30 cellular contexts compared by ENCODE assay signal in the genomic region with DNA sequence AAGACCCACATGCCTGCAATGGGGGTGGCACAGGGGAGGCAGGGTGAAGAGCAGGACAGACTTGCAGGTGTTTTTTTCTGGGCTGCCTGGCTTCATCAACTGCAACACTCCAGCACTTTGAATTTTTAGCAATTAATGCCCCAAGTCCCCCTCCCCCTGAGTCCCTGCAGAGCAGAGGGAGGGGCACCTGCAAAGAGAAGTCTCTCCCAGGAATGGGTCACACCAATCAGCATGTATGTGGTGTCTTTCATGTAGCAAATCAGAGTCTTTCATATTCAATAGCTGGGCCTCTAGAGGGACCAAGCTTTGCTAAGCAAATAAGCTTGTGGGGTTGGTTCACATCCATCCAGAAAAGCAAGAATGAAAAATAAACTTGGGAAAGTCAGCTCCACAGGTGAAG.
DNase-seq lines count a peak whose midpoint lies in the region; ATAC-seq and TF ChIP-seq lines count a peak whose summit lies in the region.
"Had no signal": no experiment of that assay in that cellular context is flagged by ENCODE, and none has a peak within 500 bp of the region (broad histone marks: within the 10 kb centered on the region; RNA-seq: fewer than 3 reads in every experiment).

No MANE protein-coding gene starts in this region.

- DNase-seq in NCI-H2081 (lab: John Stamatoyannopoulos, UW) (peak; percentile 31 to 57), NCI-H2081 treated with DMSO at 0.1 percent for 48 hours (lab: John Stamatoyannopoulos, UW) (no peak), NCI-H1436 (lab: John Stamatoyannopoulos, UW) (peak; percentile 78), NT2/D1 (ENCODE audit: low read depth, low spot score) (peak; percentile 68), left ventricle myocardium inferior (no peak)
- no peak for DNase-seq in CD4-positive, alpha-beta memory T cell
- DNase-seq: activated CD4-positive, alpha-beta T cell treated with anti-CD3 and anti-CD28 coated beads, Interleukin-2, amount 10 ng/mL, durations not matched to agents 7 days and 5 days; activated CD8-positive, alpha-beta memory T cell treated with anti-CD3 and anti-CD28 coated beads, Interleukin-2, amount 10 ng/mL, durations not matched to agents 7 days and 5 days; activated naive CD4-positive, alpha-beta T cell treated with anti-CD3 and anti-CD28 coated beads for 36 hours; activated T-cell treated with anti-CD3 and anti-CD28 coated beads, Interleukin-2, amount 50 U/mL, for 72 hours; amygdala; effector CD8-positive, alpha-beta T cell; foreskin fibroblast; heart left ventricle; Kasumi-1; left lung; midbrain; natural killer cell; NCI-H2107; NCI-H524; stimulated activated CD4-positive, alpha-beta T cell treated with anti-CD3 and anti-CD28 coated beads, Interleukin-4, amount 100 ng/mL, for 4 hours; stimulated activated naive CD4-positive, alpha-beta T cell treated with Interleukin-2 at 50 U/mL for 16 hours; testis had no signal

- H3K4me3 Mint-ChIP-seq in nephron: no peak overlapping the region
- no peak overlapping the region for H3K4me3 Mint-ChIP-seq in CD4-positive, alpha-beta memory T cell
- H3K4me3 Mint-ChIP-seq: activated CD4-positive, alpha-beta T cell treated with anti-CD3 and anti-CD28 coated beads, Interleukin-2, amount 10 ng/mL, durations not matched to agents 7 days and 5 days; activated CD8-positive, alpha-beta memory T cell treated with anti-CD3 and anti-CD28 coated beads, Interleukin-2, amount 10 ng/mL, durations not matched to agents 7 days and 5 days; activated naive CD4-positive, alpha-beta T cell treated with anti-CD3 and anti-CD28 coated beads for 36 hours; activated T-cell treated with anti-CD3 and anti-CD28 coated beads, Interleukin-2, amount 50 U/mL, for 72 hours; natural killer cell; T-helper 2 cell treated with Interferon-gamma antibody and Interleukin-4, amounts not matched to agents 5 μg/mL and 100 μg/mL, for 36 hours had no signal

- no peak for TF ChIP-seq CTCF in nephron (IDR thresholded peaks at IDR 0.05; ENCODE audit: unreplicated experiment in 3 of 3)
- no peak for TF ChIP-seq CTCF in left ventricle myocardium inferior (IDR thresholded peaks at IDR 0.05; ENCODE audit: borderline replicate concordance)

- H3K4me3 ChIP-seq in NT2/D1 (ENCODE audit: insufficient read length, low read depth) (no peak overlapping the region), left ventricle myocardium inferior (no peak overlapping the region)
- H3K4me3 ChIP-seq in CD4-positive, alpha-beta memory T cell (ENCODE audit: low read length in 2 of 2): no peak overlapping the region
- H3K4me3 ChIP-seq: BLaER1, breast epithelium, heart left ventricle, left lung, right atrium auricular region, testis had no signal

- H3K27ac ChIP-seq in CD4-positive, alpha-beta memory T cell (ENCODE audit: low read depth, low read length): no peak overlapping the region
- H3K27ac ChIP-seq in left ventricle myocardium inferior (replicated peaks): no peak overlapping the region
- H3K27ac ChIP-seq: BLaER1, breast epithelium, heart left ventricle, left lung, right atrium auricular region, testis, VCaP had no signal

- peaks cover 5% of the 10 kb centered on the region for H3K4me1 ChIP-seq in NT2/D1 (ENCODE audit: insufficient read depth, insufficient read length)
- H3K4me1 ChIP-seq in CD4-positive, alpha-beta memory T cell (ENCODE audit: insufficient read depth, low read length): no peaks in the 10 kb centered on the region
- no peaks in the 10 kb centered on the region for H3K4me1 ChIP-seq in left ventricle myocardium inferior
- H3K4me1 ChIP-seq: breast epithelium, heart left ventricle, left lung, right atrium auricular region, testis had no signal

- CTCF ChIA-PET in CD4-positive, alpha-beta memory T cell (lab: Charles Lee; ENCODE audit: partially characterized antibody): interaction anchor here (1.1 kb wide), 1 partner anchor 33 kb away, joined by 4 read pairs; no protein-coding TSS in a partner anchor

- intact Hi-C loops in CD4-positive, alpha-beta memory T cell (cut with micrococcal nuclease): no loop called here
- intact Hi-C loops in left ventricle myocardium inferior (cut with micrococcal nuclease): no loop called here

- H3K27me3 ChIP-seq in NT2/D1 (ENCODE audit: insufficient read depth, insufficient read length) (no peaks in the 10 kb centered on the region), left ventricle myocardium inferior (ENCODE audit: low read depth) (peaks cover 13% of the 10 kb centered on the region)
- no peaks in the 10 kb centered on the region for H3K27me3 ChIP-seq in CD4-positive, alpha-beta memory T cell (ENCODE audit: insufficient read depth, low read length)
- H3K27me3 ChIP-seq: BLaER1, breast epithelium, heart left ventricle, left lung, right atrium auricular region, testis had no signal

- H3K27me3 Mint-ChIP-seq in nephron (ENCODE audit: low read depth): peaks cover 15% of the 10 kb centered on the region
- H3K27me3 Mint-ChIP-seq in CD4-positive, alpha-beta memory T cell: peaks cover 1% of the 10 kb centered on the region in 2 donors
- H3K27me3 Mint-ChIP-seq: activated CD4-positive, alpha-beta T cell treated with anti-CD3 and anti-CD28 coated beads, Interleukin-2, amount 10 ng/mL, durations not matched to agents 7 days and 5 days had no signal

- H3K4me1 Mint-ChIP-seq in nephron: peaks cover 26% of the 10 kb centered on the region
- H3K4me1 Mint-ChIP-seq in CD4-positive, alpha-beta memory T cell: peaks cover 0 to 5% (median under 1%) of the 10 kb centered on the region in 4 donors

- POLR2A ChIA-PET in CD4-positive, alpha-beta memory T cell (lab: Charles Lee; ENCODE audit: partially characterized antibody): no interaction called here

- H3K36me3 ChIP-seq in NT2/D1 (ENCODE audit: insufficient read depth, insufficient read length, low read length): no peaks in the 10 kb centered on the region
- no peaks in the 10 kb centered on the region for H3K36me3 ChIP-seq in CD4-positive, alpha-beta memory T cell (ENCODE audit: insufficient read depth, low read length)
- no peaks in the 10 kb centered on the region for H3K36me3 ChIP-seq in left ventricle myocardium inferior
- H3K36me3 ChIP-seq: BLaER1, breast epithelium, right atrium auricular region had no signal

- peaks cover 5% of the 10 kb centered on the region for H3K36me3 Mint-ChIP-seq in nephron (ENCODE audit: low read depth)
- H3K36me3 Mint-ChIP-seq in CD4-positive, alpha-beta memory T cell: peaks cover 2 to 4% of the 10 kb centered on the region in 2 donors
- H3K36me3 Mint-ChIP-seq: activated CD8-positive, alpha-beta memory T cell treated with anti-CD3 and anti-CD28 coated beads, Interleukin-2, amount 10 ng/mL, durations not matched to agents 7 days and 5 days; natural killer cell had no signal

- no peak for ATAC-seq in HG03045 (IDR thresholded peaks at IDR 0.05; ENCODE audit: unreplicated experiment)
- ATAC-seq: activated CD8-positive, alpha-beta memory T cell treated with anti-CD3 and anti-CD28 coated beads, Interleukin-2, amount 10 ng/mL, durations not matched to agents 7 days and 5 days; activated T-cell treated with anti-CD3 and anti-CD28 coated beads, Interleukin-2, amount 50 U/mL, for 72 hours; heart left ventricle; left lung; natural killer cell had no signal

- H3K9me3 Mint-ChIP-seq in nephron: peaks cover 3% of the 10 kb centered on the region
- H3K9me3 Mint-ChIP-seq in CD4-positive, alpha-beta memory T cell: no peaks in the 10 kb centered on the region
- H3K9me3 Mint-ChIP-seq: activated CD4-positive, alpha-beta T cell treated with anti-CD3 and anti-CD28 coated beads, Interleukin-2, amount 10 ng/mL, durations not matched to agents 7 days and 5 days; activated naive CD4-positive, alpha-beta T cell treated with anti-CD3 and anti-CD28 coated beads for 36 hours; activated T-cell treated with anti-CD3 and anti-CD28 coated beads, Interleukin-2, amount 50 U/mL, for 72 hours; natural killer cell; T-helper 2 cell treated with Interferon-gamma antibody and Interleukin-4, amounts not matched to agents 5 μg/mL and 100 μg/mL, for 36 hours had no signal

- H3K27ac Mint-ChIP-seq in nephron: peak overlapping the region in 2 of 3 experiments; percentile 24 to 65
- H3K27ac Mint-ChIP-seq in CD4-positive, alpha-beta memory T cell: peak overlapping the region in 1 of 7 donors; percentile 1
- H3K27ac Mint-ChIP-seq: activated CD4-positive, alpha-beta T cell treated with anti-CD3 and anti-CD28 coated beads, Interleukin-2, amount 10 ng/mL, durations not matched to agents 7 days and 5 days; activated CD8-positive, alpha-beta memory T cell treated with anti-CD3 and anti-CD28 coated beads, Interleukin-2, amount 10 ng/mL, durations not matched to agents 7 days and 5 days; activated naive CD4-positive, alpha-beta T cell treated with anti-CD3 and anti-CD28 coated beads for 36 hours; activated T-cell treated with anti-CD3 and anti-CD28 coated beads, Interleukin-2, amount 50 U/mL, for 72 hours; natural killer cell; T-helper 2 cell treated with Interferon-gamma antibody and Interleukin-4, amounts not matched to agents 5 μg/mL and 100 μg/mL, for 36 hours had no signal

- H3K9ac ChIP-seq in NT2/D1 (ENCODE audit: insufficient read length, low read depth): no peak overlapping the region
- H3K9ac ChIP-seq: BLaER1 had no signal

- no peaks in the 10 kb centered on the region for H3K9me3 ChIP-seq in NT2/D1 (ENCODE audit: insufficient read depth, low read length)
- no peaks in the 10 kb centered on the region for H3K9me3 ChIP-seq in CD4-positive, alpha-beta memory T cell (ENCODE audit: control insufficient read depth in 1 of 2, low read length in 2 of 2)
- no peaks in the 10 kb centered on the region for H3K9me3 ChIP-seq in left ventricle myocardium inferior (replicated peaks)
- H3K9me3 ChIP-seq: breast epithelium, heart left ventricle, left lung, right atrium auricular region, testis had no signal

Comparison
In these comparisons a context has a peak if more than half of its experiments do, and no peak if none do; other contexts are left out.
1. DNase-seq: peak in NCI-H2081 (2 of 2), NCI-H1436 (single experiment) and NT2/D1 (single experiment); none in NCI-H2081 treated with DMSO at 0.1 percent for 48 hours (single experiment), CD4-positive, alpha-beta memory T cell (0 of 5) and left ventricle myocardium inferior (single experiment).